Comparison of ENCODE assay signal across 1 cellular context in the genomic region with DNA sequence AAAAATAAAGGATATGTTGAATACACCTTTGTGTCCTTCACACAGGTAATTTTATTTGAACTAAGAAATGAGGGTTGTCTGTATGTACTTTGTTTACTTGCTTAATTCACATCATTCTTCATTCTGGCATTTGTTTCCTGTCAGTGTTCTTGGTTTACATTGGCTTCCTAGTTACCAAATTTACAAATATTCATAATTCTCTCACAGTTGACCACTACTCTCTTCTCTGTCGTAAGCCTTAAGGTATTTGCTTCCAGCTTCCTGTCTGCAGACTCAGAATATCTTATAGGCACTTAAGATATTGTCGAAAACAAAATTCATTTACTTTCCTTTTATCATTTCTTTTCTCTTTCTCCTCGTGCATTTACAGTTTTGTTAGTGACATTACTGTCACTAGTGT.
TF ChIP-seq lines count a peak whose summit lies in the region.

No MANE protein-coding gene starts in this region.

TF ChIP-seq in IMR-90, 13 proteins besides CTCF, POLR2A, EP300 and RAD21 (continued from another document):
- TF ChIP-seq NFE2L2 (IDR thresholded peaks at IDR 0.05; ENCODE audit: low read depth, low read length) (no peak), MAFK (IDR thresholded peaks at IDR 0.05; ENCODE audit: low read depth, low read length) (no peak), SMC3 (IDR thresholded peaks at IDR 0.05; ENCODE audit: low read depth, low read length) (no peak), MXI1 (IDR thresholded peaks at IDR 0.05; ENCODE audit: borderline replicate concordance, low read depth, low read length) (no peak), BHLHE40 (IDR thresholded peaks at IDR 0.05; ENCODE audit: low read depth, low read length) (no peak)
- TF ChIP-seq, protein P1, sequence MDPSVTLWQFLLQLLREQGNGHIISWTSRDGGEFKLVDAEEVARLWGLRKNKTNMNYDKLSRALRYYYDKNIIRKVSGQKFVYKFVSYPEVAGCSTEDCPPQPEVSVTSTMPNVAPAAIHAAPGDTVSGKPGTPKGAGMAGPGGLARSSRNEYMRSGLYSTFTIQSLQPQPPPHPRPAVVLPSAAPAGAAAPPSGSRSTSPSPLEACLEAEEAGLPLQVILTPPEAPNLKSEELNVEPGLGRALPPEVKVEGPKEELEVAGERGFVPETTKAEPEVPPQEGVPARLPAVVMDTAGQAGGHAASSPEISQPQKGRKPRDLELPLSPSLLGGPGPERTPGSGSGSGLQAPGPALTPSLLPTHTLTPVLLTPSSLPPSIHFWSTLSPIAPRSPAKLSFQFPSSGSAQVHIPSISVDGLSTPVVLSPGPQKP (IDR thresholded peaks at IDR 0.05; ENCODE audit: borderline replicate concordance, low read depth, low read length): no peak
- TF ChIP-seq, protein P2, sequence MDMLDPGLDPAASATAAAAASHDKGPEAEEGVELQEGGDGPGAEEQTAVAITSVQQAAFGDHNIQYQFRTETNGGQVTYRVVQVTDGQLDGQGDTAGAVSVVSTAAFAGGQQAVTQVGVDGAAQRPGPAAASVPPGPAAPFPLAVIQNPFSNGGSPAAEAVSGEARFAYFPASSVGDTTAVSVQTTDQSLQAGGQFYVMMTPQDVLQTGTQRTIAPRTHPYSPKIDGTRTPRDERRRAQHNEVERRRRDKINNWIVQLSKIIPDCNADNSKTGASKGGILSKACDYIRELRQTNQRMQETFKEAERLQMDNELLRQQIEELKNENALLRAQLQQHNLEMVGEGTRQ (IDR thresholded peaks at IDR 0.05; ENCODE audit: low read depth, low read length): no peak
